Comparison of ENCODE assay signal across 18 cellular contexts in the genomic region with DNA sequence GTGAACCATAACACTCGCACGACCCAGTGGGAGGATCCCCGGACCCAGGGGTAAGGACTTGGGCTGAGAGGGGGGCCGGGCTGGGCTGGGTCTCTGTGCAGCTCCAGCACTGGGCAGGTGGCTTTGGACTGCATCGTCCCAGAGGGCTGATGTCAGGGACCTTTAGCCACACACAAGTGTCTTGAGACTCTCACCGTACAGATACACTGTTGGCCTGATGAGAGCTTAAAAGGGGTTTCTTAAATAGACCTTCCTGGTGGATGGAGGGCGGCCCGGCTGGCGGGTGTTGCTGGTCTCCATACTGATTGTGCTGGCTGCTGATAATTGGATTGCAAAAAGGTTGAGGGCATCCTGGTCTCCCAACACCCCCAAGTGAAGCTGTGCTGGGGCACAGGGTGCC. TPM values are rescaled to one million over a fixed set of nuclear protein-coding genes. Genes with fewer than 3 reads are reported as not detected.
DNase-seq lines count a peak whose midpoint lies in the region; ATAC-seq, FAIRE-seq and TF ChIP-seq lines count a peak whose summit lies in the region.
"Had no signal": no experiment of that assay in that cellular context is flagged by ENCODE, and none has a peak within 500 bp of the region (broad histone marks: within the 10 kb centered on the region; RNA-seq: fewer than 3 reads in every experiment).

No MANE protein-coding gene starts in this region.

- TF ChIP-seq CTCF in GM13977 (IDR thresholded peaks at IDR 0.05; ENCODE audit: extremely low read depth, insufficient read depth, missing control alignments): no peak
- TF ChIP-seq CTCF in H9 (conservative IDR thresholded peaks at IDR 0.05): no peak
- TF ChIP-seq CTCF in H1 (IDR thresholded peaks at IDR 0.05; ENCODE audit: control extremely low read depth in 1 of 3, insufficient read depth in 1 of 3, low read depth in 1 of 3, low read length in 3 of 3): no peak

- H3K14ac ChIP-seq in H9 (ENCODE audit: insufficient read depth, low read length) (no peak overlapping the region), H1 (ENCODE audit: insufficient read length) (no peak overlapping the region)

- no peak overlapping the region for H4K91ac ChIP-seq in H9 (ENCODE audit: insufficient read length, low read depth, low read length)
- H4K91ac ChIP-seq in H1 (replicated peaks; ENCODE audit: insufficient read length, low read length): no peak overlapping the region

- no peaks in the 10 kb centered on the region for H3K27me3 ChIP-seq in H9 (ENCODE audit: insufficient read depth, low read length)
- no peaks in the 10 kb centered on the region for H3K27me3 ChIP-seq in H1 (replicated peaks in 1 of 4; ENCODE audit: control insufficient read depth in 3 of 4, extremely low read depth in 1 of 4, insufficient read depth in 3 of 4, low read length in 3 of 4)
- H3K27me3 ChIP-seq: MG63 had no signal

- H2BK15ac ChIP-seq in H9 (ENCODE audit: low read depth, low read length) (no peak overlapping the region), H1 (ENCODE audit: low read length) (0 out of 2 replicates have a peak overlapping the region, but pooled peaks have one; percentile 46)

- no peaks in the 10 kb centered on the region for H3K9me3 Mint-ChIP-seq in H9
- H3K9me3 Mint-ChIP-seq: CD4-positive, alpha-beta T cell had no signal

- DNase-seq in GM13977 (ENCODE audit: low spot score): peak; percentile 28
- DNase-seq in H9: no peak
- DNase-seq in H1 (ENCODE audit: low read depth in 1 of 2, low spot score in 2 of 2): no peak
- peak; percentile 54 for DNase-seq in sciatic nerve (ENCODE audit: low spot score)
- no peak for DNase-seq in Kasumi-1 (lab: John Stamatoyannopoulos, UW)
- DNase-seq in NCI-H446 (lab: John Stamatoyannopoulos, UW): no peak
- DNase-seq in anterior cingulate cortex (lab: John Stamatoyannopoulos, UW): no peak
- DNase-seq: DMS79 treated with DMSO at 0.1 percent for 48 hours, GOT3, NCI-H187 treated with DMSO at 0.1 percent for 48 hours, SIG-M5 had no signal

- no peak for TF ChIP-seq EP300 in H1 (IDR thresholded peaks at IDR 0.05; ENCODE audit: borderline replicate concordance in 1 of 2, low read depth in 2 of 2, low read length in 2 of 2)

- intact Hi-C loops in sciatic nerve (cut with DNase I): no loop called here

- H3K79me1 ChIP-seq in H9 (ENCODE audit: insufficient read depth, low read depth, low read length, poor library complexity, severe bottlenecking) (no peaks in the 10 kb centered on the region), H1 (ENCODE audit: low read depth, low read length) (no peaks in the 10 kb centered on the region; the same call in 1 of the 2 replicates)

- H3K4me2 ChIP-seq in H9 (ENCODE audit: insufficient read depth, insufficient read length, low read length) (no peak overlapping the region), H1 (ENCODE audit: insufficient read depth in 1 of 2, low read depth in 2 of 2, low read length in 2 of 2) (no peak overlapping the region)
- H3K4me2 ChIP-seq: PC-9, SK-N-SH had no signal

- WGBS in H9 (ENCODE audit: extremely low coverage, insufficient read length, low lambda C conversion rate): no CpG with 5 or more reads among the region's 9 CpGs
- 96% methylated on average over 9 of the region's 9 CpGs; no CpG with 5 or more reads in 1 of the 2 experiments for WGBS in H1 (ENCODE audit: extremely low coverage in 1 of 2, insufficient coverage in 1 of 2, insufficient read length in 1 of 2, insufficient replicate concordance in 2 of 2, low coverage in 1 of 2, low lambda C conversion rate in 2 of 2, missing lambda C conversion rate in 1 of 2), 2 experiments

- no peak overlapping the region for H3K18ac ChIP-seq in H9 (ENCODE audit: insufficient read length, low read depth, low read length)
- H3K18ac ChIP-seq in H1 (ENCODE audit: extremely low read depth, low read length): no peak overlapping the region

- H3K36me3 Mint-ChIP-seq in H9 (ENCODE audit: insufficient read depth in 1 of 3, low read depth in 3 of 3): peaks cover 3 to 41% (median 12%) of the 10 kb centered on the region in 3 experiments; a peak in 6 of 7 replicates

- H4K8ac ChIP-seq in H9 (replicated peaks; ENCODE audit: insufficient read length, low read depth, low read length) (no peak overlapping the region), H1 (ENCODE audit: extremely low read depth, insufficient read depth, low read length) (no peak overlapping the region)

- peaks cover 13 to 28% of the 10 kb centered on the region in 2 experiments for H3K4me1 Mint-ChIP-seq in H9

- H3K4me3 ChIP-seq in H1 (ENCODE audit: extremely low read depth in 1 of 4, insufficient read depth in 2 of 4, low read depth in 3 of 4, low read length in 4 of 4): no peak overlapping the region
- H3K4me3 ChIP-seq: GM12878, MG63, PC-9 had no signal

- H3K23ac ChIP-seq in H9 (ENCODE audit: insufficient read length, low read depth, low read length): no peak overlapping the region
- H3K23ac ChIP-seq in H1 (ENCODE audit: insufficient read length): no peak overlapping the region

- H3K27ac ChIP-seq in H9 (ENCODE audit: insufficient read length, low read depth, low read length) (no peak overlapping the region), H1 (ENCODE audit: low read depth, low read length) (no peak overlapping the region)
- H3K27ac ChIP-seq: PC-9, RWPE1 had no signal

- no peaks in the 10 kb centered on the region; the same call in 1 of the 2 replicates for H3K27me3 Mint-ChIP-seq in H9 (ENCODE audit: low read depth)
- H3K27me3 Mint-ChIP-seq: CD4-positive, alpha-beta T cell had no signal

- H2BK12ac ChIP-seq in H9 (ENCODE audit: insufficient read length, low read depth, low read length): no peak overlapping the region
- H2BK12ac ChIP-seq in H1 (ENCODE audit: low read depth, low read length): 0 out of 2 replicates have a peak overlapping the region, but pooled peaks have one; percentile 17

- no peak overlapping the region for H3K4me3 Mint-ChIP-seq in H9
- H3K4me3 Mint-ChIP-seq: CD4-positive, alpha-beta T cell had no signal

- H4K5ac ChIP-seq in H9 (ENCODE audit: insufficient read length, low read depth, low read length): no peak overlapping the region
- H4K5ac ChIP-seq in H1 (ENCODE audit: insufficient read length, low read depth, low read length): no peak overlapping the region

- no peaks in the 10 kb centered on the region for H4K20me1 ChIP-seq in H9 (ENCODE audit: control insufficient read depth, insufficient read depth, insufficient read length)
- no peaks in the 10 kb centered on the region for H4K20me1 ChIP-seq in H1 (replicated peaks in 1 of 2; ENCODE audit: control insufficient read depth in 1 of 2, insufficient read depth in 2 of 2, low read length in 2 of 2)

- TF ChIP-seq POLR2A in H1 (IDR thresholded peaks at IDR 0.05; ENCODE audit: control extremely low read depth in 1 of 2, low read depth in 2 of 2, low read length in 2 of 2): no peak

- no peak for FAIRE-seq in H1 (lab: Jason Lieb, UNC)

- H3K9me3 ChIP-seq in H9 (ENCODE audit: control insufficient read depth, low read depth, low read length) (no peaks in the 10 kb centered on the region), H1 (ENCODE audit: insufficient read depth in 2 of 2, low read depth in 1 of 2, low read length in 1 of 2) (no peaks in the 10 kb centered on the region)
- H3K9me3 ChIP-seq: Caco-2, MG63, SK-N-SH had no signal

- peaks cover 0 to 4% (median 0%) of the 10 kb centered on the region in 4 experiments; a peak in 1 of 8 replicates for H3K36me3 ChIP-seq in H1 (ENCODE audit: control insufficient read depth in 2 of 4, insufficient read depth in 4 of 4, low read length in 3 of 4)
- H3K36me3 ChIP-seq: MG63 had no signal

- H2BK120ac ChIP-seq in H9 (ENCODE audit: low read depth, low read length, poor library complexity, severe bottlenecking): no peak overlapping the region
- no peak overlapping the region for H2BK120ac ChIP-seq in H1 (replicated peaks; ENCODE audit: low read depth, low read length)

- CTCF ChIA-PET in H1 (lab: Charles Lee; ENCODE audit: partially characterized antibody): interaction anchor here (0.6 to 9.6 kb wide), 24 partner anchors 9 to 204 kb away, joined by 3 to 123 read pairs (median 6); no protein-coding TSS in a partner anchor

- no peak for TF ChIP-seq RAD21 in H1 (IDR thresholded peaks at IDR 0.05 in 1 of 2, conservative IDR thresholded peaks at IDR 0.05 in 1 of 2; ENCODE audit: low read depth in 2 of 2, low read length in 2 of 2)

- H3K56ac ChIP-seq in H9 (ENCODE audit: insufficient read length, low read depth, low read length) (no peak overlapping the region), H1 (replicated peaks; ENCODE audit: insufficient read length, low read depth, low read length) (no peak overlapping the region)

- H3K27ac Mint-ChIP-seq in H9: peak overlapping the region in 2 of 3 experiments; percentile 69 to 77; a peak in 3 of 7 replicates
- H3K27ac Mint-ChIP-seq: CD4-positive, alpha-beta T cell had no signal

- no peak overlapping the region for H3T11ph ChIP-seq in H9 (ENCODE audit: low read length)

- H2AFZ ChIP-seq in H9 (ENCODE audit: low read length): no peak overlapping the region
- H2AFZ ChIP-seq in H1 (ENCODE audit: low read length): no peak overlapping the region
- H2AFZ ChIP-seq: PC-9 had no signal

- no peaks in the 10 kb centered on the region for H3K23me2 ChIP-seq in H9 (ENCODE audit: insufficient read length, low read depth, low read length, poor library complexity, severe bottlenecking)
- H3K23me2 ChIP-seq in H1 (ENCODE audit: low read depth, low read length): no peaks in the 10 kb centered on the region

- no peak overlapping the region for H3K4ac ChIP-seq in H9 (ENCODE audit: low read depth, low read length)
- no peak overlapping the region for H3K4ac ChIP-seq in H1 (replicated peaks; ENCODE audit: insufficient read length, low read depth, low read length)

- H2BK20ac ChIP-seq in H9 (ENCODE audit: low read depth, low read length, poor library complexity, severe bottlenecking) (no peak overlapping the region), H1 (ENCODE audit: low read length) (no peak overlapping the region)

- H3K79me2 ChIP-seq in H9 (ENCODE audit: insufficient read depth, low read length) (no peaks in the 10 kb centered on the region), H1 (ENCODE audit: control insufficient read depth in 1 of 2, insufficient read depth in 2 of 2, low read length in 2 of 2) (no peaks in the 10 kb centered on the region)

- H2AK5ac ChIP-seq in H9 (ENCODE audit: insufficient read length, low read length) (no peak overlapping the region), H1 (ENCODE audit: low read depth, low read length) (no peak overlapping the region)

- POLR2A ChIA-PET in H1 (lab: Charles Lee; ENCODE audit: partially characterized antibody): interaction anchor here (1.0 to 2.3 kb wide), 2 partner anchors 12 to 33 kb away, joined by 4 to 10 read pairs; no protein-coding TSS in a partner anchor

- H2BK5ac ChIP-seq in H9 (ENCODE audit: insufficient read length, low read length) (no peak overlapping the region), H1 (ENCODE audit: low read depth, low read length) (no peak overlapping the region)

- in situ Hi-C loops in GM13977 (cut with MboI; ENCODE audit: low pct_unique_long_range_greater_than_20kb, low sequenced_read_pairs, unreplicated experiment): no loop called here

- H3K4me1 ChIP-seq in H9 (ENCODE audit: insufficient read depth, low read length): no peaks in the 10 kb centered on the region
- H3K4me1 ChIP-seq in H1 (replicated peaks in 1 of 4; ENCODE audit: control insufficient read depth in 3 of 4, insufficient read depth in 4 of 4, low read length in 3 of 4): peaks cover 0 to 3% (median 2%) of the 10 kb centered on the region in 4 experiments; a peak in 3 of 7 replicates
- H3K4me1 ChIP-seq: Caco-2 had no signal

- ATAC-seq in sciatic nerve: no peak

- no peak overlapping the region for H3K9ac ChIP-seq in H9 (ENCODE audit: extremely low read depth, insufficient read length, low read length)
- no peak overlapping the region for H3K9ac ChIP-seq in H1 (replicated peaks in 1 of 4; ENCODE audit: extremely low read depth in 1 of 4, low read depth in 3 of 4, low read length in 3 of 4)
- H3K9ac ChIP-seq: SK-N-SH had no signal

RNA-seq across cellular contexts. Expression of gene CLEC18A, which starts 21.7 kb away (rescaled TPM):
- 0.75 and 1.6 TPM in 2 replicates for total RNA-seq in H9 (2021)
- 0.92 and 1.4 TPM in 2 replicates for total RNA-seq in H1 (2021; fragmentation: NEBNext Ultra II Directional; extraction: Animal tissue kit (Norgen Biotek cat#: 25700))
- 1.3 and 1.9 TPM in 2 replicates for polyA plus RNA-seq in H1 (2011; rRNA removed)
- 1.5 TPM for polyA plus RNA-seq in H1 (2011; cell fraction: cytosol; rRNA removed)
- 7.4 TPM for polyA plus RNA-seq in H1 (2011; cell fraction: nucleus; rRNA removed)
- polyA plus RNA-seq in H1 (2012, experiment 1 of 2): 0.80 to 1.1 TPM (median 0.95 TPM) in 4 replicates
- 0.87 TPM for polyA plus RNA-seq in H1 (2012, experiment 2 of 2)
- 0.57 TPM for polyA plus RNA-seq in H1 (2013, experiment 1 of 2)
- polyA plus RNA-seq in H1 (2013, experiment 2 of 2): 0.48 TPM
- 0.59 and 3.2 TPM in 2 replicates for polyA minus RNA-seq in H1 (2011; rRNA and poly(A)+ RNA removed)
- polyA minus RNA-seq in H1 (2011; cell fraction: cytosol; rRNA and poly(A)+ RNA removed): 2.3 TPM
- 2.3 TPM for polyA minus RNA-seq in H1 (2011; cell fraction: nucleus; rRNA and poly(A)+ RNA removed)
- 1.2 TPM for total RNA-seq in sciatic nerve

Comparison
In these comparisons a context has a peak if more than half of its experiments do, and no peak if none do; other contexts are left out.
1. DNase-seq: peak in GM13977 (single experiment) and sciatic nerve (single experiment); none in H9 (single experiment), H1 (0 of 2), Kasumi-1 (0 of 2), NCI-H446 (0 of 2) and anterior cingulate cortex (0 of 58).